Comparison of ENCODE assay signal across 25 cellular contexts in genomic region chr13:105703843-105704242, GRCh38.
DNase-seq lines count a peak whose midpoint lies in the region; ATAC-seq, FAIRE-seq and TF ChIP-seq lines count a peak whose summit lies in the region.
"Had no signal": no experiment of that assay in that cellular context is flagged by ENCODE, and none has a peak within 500 bp of the region (broad histone marks: within the 10 kb centered on the region; RNA-seq: fewer than 3 reads in every experiment).

No MANE protein-coding gene starts in this region.

- H4K20me1 ChIP-seq in GM23248 (ENCODE audit: insufficient read depth): no peaks in the 10 kb centered on the region
- H4K20me1 ChIP-seq in IMR-90 (ENCODE audit: insufficient read depth, low read length): no peaks in the 10 kb centered on the region
- no peaks in the 10 kb centered on the region for H4K20me1 ChIP-seq in H1 (replicated peaks in 1 of 2; ENCODE audit: control insufficient read depth in 1 of 2, insufficient read depth in 2 of 2, low read length in 2 of 2)
- H4K20me1 ChIP-seq: BLaER1 treated with 17β-estradiol and CSF1 and Interleukin-3, amounts not matched to agents 10 nM and 100 nM had no signal

- no peak overlapping the region for H4K8ac ChIP-seq in IMR-90 (ENCODE audit: low read depth in 2 of 2, low read length in 2 of 2)
- H4K8ac ChIP-seq in H1 (ENCODE audit: extremely low read depth, insufficient read depth, low read length): no peak overlapping the region

- TF ChIP-seq CTCF in A549 (IDR thresholded peaks at IDR 0.05): no peak
- TF ChIP-seq CTCF in IMR-90 (conservative IDR thresholded peaks at IDR 0.05; ENCODE audit: low read depth, low read length): no peak
- no peak for TF ChIP-seq CTCF in H1 (IDR thresholded peaks at IDR 0.05; ENCODE audit: control extremely low read depth in 1 of 3, insufficient read depth in 1 of 3, low read depth in 1 of 3, low read length in 3 of 3)

- H3K79me2 ChIP-seq in GM23248 (ENCODE audit: insufficient read depth): no peaks in the 10 kb centered on the region
- no peaks in the 10 kb centered on the region for H3K79me2 ChIP-seq in H1 (ENCODE audit: control insufficient read depth in 1 of 2, insufficient read depth in 2 of 2, low read length in 2 of 2)

- FAIRE-seq in A549 (lab: Jason Lieb, UNC) (no peak), H1 (lab: Jason Lieb, UNC) (no peak)
- FAIRE-seq: A204.1, GM12878, GM12892, GM18507 had no signal

- no peak overlapping the region for H2BK5ac ChIP-seq in IMR-90 (ENCODE audit: low read depth, low read length, poor library complexity, severe bottlenecking)
- no peak overlapping the region for H2BK5ac ChIP-seq in H1 (ENCODE audit: low read depth, low read length)

- no peaks in the 10 kb centered on the region for H3K9me1 ChIP-seq in IMR-90 (ENCODE audit: insufficient read depth, low read length)

- H3K4ac ChIP-seq in IMR-90 (ENCODE audit: low read depth, low read length) (no peak overlapping the region), H1 (replicated peaks; ENCODE audit: insufficient read length, low read depth, low read length) (no peak overlapping the region)

- H3K14ac ChIP-seq in IMR-90 (replicated peaks; ENCODE audit: low read depth, low read length): no peak overlapping the region
- no peak overlapping the region for H3K14ac ChIP-seq in H1 (ENCODE audit: insufficient read length)

- no peaks in the 10 kb centered on the region for H3K9me3 ChIP-seq in A549
- H3K9me3 ChIP-seq in GM23248 (ENCODE audit: low read depth): no peaks in the 10 kb centered on the region
- H3K9me3 ChIP-seq in IMR-90 (ENCODE audit: control insufficient read depth, insufficient read depth, low read length): no peaks in the 10 kb centered on the region
- no peaks in the 10 kb centered on the region for H3K9me3 ChIP-seq in H1 (ENCODE audit: insufficient read depth in 2 of 2, low read depth in 1 of 2, low read length in 1 of 2)
- H3K9me3 ChIP-seq: BLaER1 treated with 17β-estradiol and CSF1 and Interleukin-3, amounts not matched to agents 10 nM and 100 nM had no signal

- CTCF ChIA-PET in A549 (lab: Yijun Ruan, JAX) (no interaction called here), IMR-90 (lab: Yijun Ruan, JAX) (no interaction called here), H1 (lab: Charles Lee; ENCODE audit: partially characterized antibody) (no interaction called here)

- TF ChIP-seq EP300 in A549 (IDR thresholded peaks at IDR 0.05) (no peak), H1 (IDR thresholded peaks at IDR 0.05; ENCODE audit: borderline replicate concordance in 1 of 2, low read depth in 2 of 2, low read length in 2 of 2) (no peak)

- 50% methylated on average over 3 of the region's 3 CpGs for WGBS in A549 (ENCODE audit: missing lambda C conversion rate)
- WGBS in GM23248 (ENCODE audit: low coverage in 1 of 2, low lambda C conversion rate in 2 of 2, missing lambda C conversion rate in 2 of 2), 2 experiments: 38% methylated on average over 3 of the region's 3 CpGs
- WGBS in IMR-90 (ENCODE audit: extremely low coverage in 2 of 2, insufficient read length in 1 of 2), 2 experiments: no CpG with 5 or more reads among the region's 3 CpGs
- 92% methylated on average over 3 of the region's 3 CpGs; no CpG with 5 or more reads in 1 of the 2 experiments for WGBS in H1 (ENCODE audit: extremely low coverage in 1 of 2, insufficient coverage in 1 of 2, insufficient read length in 1 of 2, insufficient replicate concordance in 2 of 2, low coverage in 1 of 2, low lambda C conversion rate in 2 of 2, missing lambda C conversion rate in 1 of 2), 2 experiments

- H2BK120ac ChIP-seq in IMR-90 (ENCODE audit: low read depth, low read length) (no peak overlapping the region), H1 (replicated peaks; ENCODE audit: low read depth, low read length) (no peak overlapping the region)

- H2BK20ac ChIP-seq in IMR-90 (ENCODE audit: low read depth, low read length): no peak overlapping the region
- H2BK20ac ChIP-seq in H1 (ENCODE audit: low read length): no peak overlapping the region

- in situ Hi-C loops in GM23248 (cut with MboI): no loop called here
- in situ Hi-C loops in IMR-90 (cut with MboI; ENCODE audit: low sequenced_read_pairs): no loop called here

- H3K27me3 ChIP-seq in GM23248 (replicated peaks; ENCODE audit: insufficient read depth) (no peaks in the 10 kb centered on the region), IMR-90 (ENCODE audit: control insufficient read depth, insufficient read depth, low read length) (no peaks in the 10 kb centered on the region), H1 (replicated peaks in 1 of 4; ENCODE audit: control insufficient read depth in 3 of 4, extremely low read depth in 1 of 4, insufficient read depth in 3 of 4, low read length in 3 of 4) (no peaks in the 10 kb centered on the region)
- H3K27me3 ChIP-seq: BLaER1 treated with 17β-estradiol and CSF1 and Interleukin-3, amounts not matched to agents 10 nM and 100 nM had no signal

- BruUV-seq in IMR-90 (replicated peaks; lab: Mats Ljungman, UMichigan): no TSS peak

- intact Hi-C loops in IMR-90 (cut with micrococcal nuclease): no loop called here

- H3F3A ChIP-seq in GM23248 (ENCODE audit: insufficient read depth): no peaks in the 10 kb centered on the region

- H3K56ac ChIP-seq in IMR-90 (ENCODE audit: extremely low read depth, insufficient read depth, low read length): no peak overlapping the region
- H3K56ac ChIP-seq in H1 (replicated peaks; ENCODE audit: insufficient read length, low read depth, low read length): no peak overlapping the region

- H2AFZ ChIP-seq in GM23248: no peak overlapping the region
- H2AFZ ChIP-seq in IMR-90 (replicated peaks; ENCODE audit: low read length, poor library complexity): no peak overlapping the region
- H2AFZ ChIP-seq in H1 (ENCODE audit: low read length): no peak overlapping the region

- H3K9ac ChIP-seq in GM23248: no peak overlapping the region
- no peak overlapping the region for H3K9ac ChIP-seq in IMR-90 (ENCODE audit: low read depth, low read length)
- no peak overlapping the region for H3K9ac ChIP-seq in H1 (replicated peaks in 1 of 4; ENCODE audit: extremely low read depth in 1 of 4, low read depth in 3 of 4, low read length in 3 of 4)
- H3K9ac ChIP-seq: BLaER1 treated with 17β-estradiol and CSF1 and Interleukin-3, amounts not matched to agents 10 nM and 100 nM had no signal

- no peak for ATAC-seq in A549
- ATAC-seq in IMR-90 (ENCODE audit: low read depth): no peak
- ATAC-seq in activated CD4-positive, CD25-positive, alpha-beta regulatory T cell treated with anti-CD3 and anti-CD28 coated beads, Interleukin-2, amount 50 U/mL, for 24 hours: no peak
- ATAC-seq: GM12878 had no signal

- H3K4me2 ChIP-seq in A549 (no peak overlapping the region), GM23248 (ENCODE audit: unreplicated experiment) (no peak overlapping the region), IMR-90 (ENCODE audit: low read depth, low read length) (no peak overlapping the region), H1 (ENCODE audit: insufficient read depth in 1 of 2, low read depth in 2 of 2, low read length in 2 of 2) (no peak overlapping the region)
- H3K4me2 ChIP-seq: BLaER1 treated with 17β-estradiol and CSF1 and Interleukin-3, amounts not matched to agents 10 nM and 100 nM had no signal

- no peaks in the 10 kb centered on the region for H3K9me2 ChIP-seq in GM23248 (ENCODE audit: insufficient read depth)

- H3K4me3 ChIP-seq in A549 (no peak overlapping the region), GM23248 (no peak overlapping the region), IMR-90 (ENCODE audit: insufficient read depth, low read depth, low read length) (no peak overlapping the region), H1 (ENCODE audit: extremely low read depth in 1 of 4, insufficient read depth in 2 of 4, low read depth in 3 of 4, low read length in 4 of 4) (no peak overlapping the region)
- H3K4me3 ChIP-seq: BLaER1 treated with 17β-estradiol and CSF1 and Interleukin-3, amounts not matched to agents 10 nM and 100 nM; GM12878 had no signal

- DNase-seq in A549 (ENCODE audit: low read depth in 1 of 2, low spot score in 1 of 2): no peak
- DNase-seq in GM23248: peak; percentile 0
- DNase-seq in IMR-90: no peak
- DNase-seq in H1 (ENCODE audit: low read depth in 1 of 2, low spot score in 2 of 2): no peak
- no peak for DNase-seq in NCI-H526 (lab: John Stamatoyannopoulos, UW)
- DNase-seq in C1 segment of cervical spinal cord (lab: John Stamatoyannopoulos, UW): no peak
- DNase-seq: 8988T; AML-193; CD4-positive, alpha-beta memory T cell; CD4-positive, CD25-positive, alpha-beta regulatory T cell; CD8-positive, alpha-beta memory T cell; COR-L47; DMS 273 treated with DMSO at 0.1 percent for 48 hours; DMS153; DMS53; DMS79; DND-41; EL; GDM1 had no signal

- H3K23ac ChIP-seq in IMR-90 (ENCODE audit: low read depth, low read length) (no peak overlapping the region), H1 (ENCODE audit: insufficient read length) (no peak overlapping the region)

- no peak overlapping the region for H3K18ac ChIP-seq in IMR-90 (ENCODE audit: low read depth, low read length)
- H3K18ac ChIP-seq in H1 (ENCODE audit: extremely low read depth, low read length): no peak overlapping the region

- H4K5ac ChIP-seq in IMR-90 (ENCODE audit: low read depth, low read length): no peak overlapping the region
- no peak overlapping the region for H4K5ac ChIP-seq in H1 (ENCODE audit: insufficient read length, low read depth, low read length)

- H2AK5ac ChIP-seq in IMR-90 (ENCODE audit: low read depth, low read length): no peak overlapping the region
- H2AK5ac ChIP-seq in H1 (ENCODE audit: low read depth, low read length): no peak overlapping the region

- H4K91ac ChIP-seq in IMR-90 (ENCODE audit: insufficient read depth, low read depth, low read length) (no peak overlapping the region), H1 (replicated peaks; ENCODE audit: insufficient read length, low read length) (no peak overlapping the region)

- no peak overlapping the region for H2BK15ac ChIP-seq in IMR-90 (ENCODE audit: low read depth, low read length)
- no peak overlapping the region for H2BK15ac ChIP-seq in H1 (ENCODE audit: low read length)

- no peak overlapping the region for H3K27ac ChIP-seq in A549
- H3K27ac ChIP-seq in GM23248: no peak overlapping the region
- no peak overlapping the region for H3K27ac ChIP-seq in IMR-90 (ENCODE audit: insufficient read depth, low read length)
- H3K27ac ChIP-seq in H1 (ENCODE audit: low read depth, low read length): no peak overlapping the region
- H3K27ac ChIP-seq: BLaER1 treated with 17β-estradiol and CSF1 and Interleukin-3, amounts not matched to agents 10 nM and 100 nM had no signal

- dilution Hi-C loops in IMR-90 (cut with HindIII; ENCODE audit: low sequenced_read_pairs, unreplicated experiment): no loop called here

- no peaks in the 10 kb centered on the region for H3K4me1 ChIP-seq in A549
- no peaks in the 10 kb centered on the region for H3K4me1 ChIP-seq in GM23248 (ENCODE audit: insufficient read depth)
- no peaks in the 10 kb centered on the region for H3K4me1 ChIP-seq in IMR-90 (ENCODE audit: control insufficient read depth, insufficient read depth, low read length)
- no peaks in the 10 kb centered on the region for H3K4me1 ChIP-seq in H1 (replicated peaks in 1 of 4; ENCODE audit: control insufficient read depth in 3 of 4, insufficient read depth in 4 of 4, low read length in 3 of 4)
- H3K4me1 ChIP-seq: BLaER1 treated with 17β-estradiol and CSF1 and Interleukin-3, amounts not matched to agents 10 nM and 100 nM had no signal

- TF ChIP-seq POLR2A in A549 (IDR thresholded peaks at IDR 0.05; ENCODE audit: low read length) (no peak), IMR-90 (IDR thresholded peaks at IDR 0.05; ENCODE audit: low read depth, low read length) (no peak), H1 (IDR thresholded peaks at IDR 0.05; ENCODE audit: control extremely low read depth in 1 of 2, low read depth in 2 of 2, low read length in 2 of 2) (no peak)

- no peak overlapping the region for H2BK12ac ChIP-seq in H1 (ENCODE audit: low read depth, low read length)

- H3K36me3 ChIP-seq in GM23248 (ENCODE audit: low read depth) (no peaks in the 10 kb centered on the region), IMR-90 (ENCODE audit: control insufficient read depth, insufficient read depth, low read length) (no peaks in the 10 kb centered on the region), H1 (ENCODE audit: control insufficient read depth in 2 of 4, insufficient read depth in 4 of 4, low read length in 3 of 4) (no peaks in the 10 kb centered on the region)
- H3K36me3 ChIP-seq: BLaER1 treated with 17β-estradiol and CSF1 and Interleukin-3, amounts not matched to agents 10 nM and 100 nM had no signal

- H3K79me1 ChIP-seq in IMR-90 (ENCODE audit: low read depth in 1 of 2, low read length in 2 of 2): no peaks in the 10 kb centered on the region
- H3K79me1 ChIP-seq in H1 (ENCODE audit: low read depth, low read length): no peaks in the 10 kb centered on the region

- no peaks in the 10 kb centered on the region for H3K23me2 ChIP-seq in H1 (ENCODE audit: low read depth, low read length)

- no peak overlapping the region for H2AK9ac ChIP-seq in IMR-90 (replicated peaks; ENCODE audit: low read depth, low read length, poor library complexity)

- POLR2A ChIA-PET in A549 (lab: Yijun Ruan, JAX): no interaction called here
- POLR2A ChIA-PET in IMR-90 (lab: Charles Lee; ENCODE audit: unreplicated experiment): no interaction called here
- POLR2A ChIA-PET in H1 (lab: Charles Lee; ENCODE audit: partially characterized antibody): no interaction called here

- TF ChIP-seq RAD21 in A549 (conservative IDR thresholded peaks at IDR 0.05 in 1 of 2, IDR thresholded peaks at IDR 0.05 in 1 of 2) (no peak), IMR-90 (IDR thresholded peaks at IDR 0.05; ENCODE audit: low read length) (no peak), H1 (IDR thresholded peaks at IDR 0.05 in 1 of 2, conservative IDR thresholded peaks at IDR 0.05 in 1 of 2; ENCODE audit: low read depth in 2 of 2, low read length in 2 of 2) (no peak)

Comparison
In these comparisons a context has a peak if more than half of its experiments do, and no peak if none do; other contexts are left out.
1. Of the 18 proteins assayed by ChIP-seq in both H1 and A549: peak only in H1: none; only in A549: none; in both: MAFK; in neither: 17.